ENCODE assay signal across 8 cellular contexts in genomic region chr12:47744005-47744651, GRCh38. TPM values are rescaled to one million over a fixed set of nuclear protein-coding genes. Genes with fewer than 3 reads are reported as not detected.
DNase-seq lines count a peak whose midpoint lies in the region; ATAC-seq and TF ChIP-seq lines count a peak whose summit lies in the region.

No MANE protein-coding gene starts in this region.

- CTCF ChIA-PET in CD4-positive, alpha-beta memory T cell (lab: Charles Lee; ENCODE audit: partially characterized antibody): interaction anchor here (1.0 to 13.8 kb wide), 26 partner anchors 12 to 413 kb away, joined by 3 to 671 read pairs (median 6); partner anchors contain the start of genes ASB8, ENDOU, HDAC7 and RAPGEF3
- CTCF ChIA-PET in activated CD4-positive, alpha-beta T cell treated with anti-CD3 and anti-CD28 coated beads for 36 hours (lab: Charles Lee): interaction anchor here (0.6 to 13.4 kb wide), 18 partner anchors 12 to 933 kb away, joined by 3 to 449 read pairs (median 4); partner anchors contain the start of genes RAPGEF3 and SLC48A1

- peaks cover 19 to 49% (median 36%) of the 10 kb centered on the region in 4 donors for H3K4me1 Mint-ChIP-seq in CD4-positive, alpha-beta memory T cell
- H3K4me1 Mint-ChIP-seq in activated CD4-positive, alpha-beta T cell treated with anti-CD3 and anti-CD28 coated beads for 36 hours: peaks cover 17% of the 10 kb centered on the region
- H3K4me1 Mint-ChIP-seq in dendritic cell treated with granulocyte-macrophage colony-stimulating factor and Interleukin-4, amounts not matched to agents 40 ng/mL and 50 ng/mL, for 4 days (ENCODE audit: low read depth): peaks cover 32% of the 10 kb centered on the region
- H3K4me1 Mint-ChIP-seq in progenitor cell of endocrine pancreas (ENCODE audit: low read depth) (peaks cover 10% of the 10 kb centered on the region), natural killer cell (peaks cover 17 to 38% of the 10 kb centered on the region in 2 donors)

- H3K27me3 ChIP-seq in CD4-positive, alpha-beta memory T cell (ENCODE audit: insufficient read depth, low read length): no peaks in the 10 kb centered on the region

- no peaks in the 10 kb centered on the region for H3K36me3 Mint-ChIP-seq in CD4-positive, alpha-beta memory T cell
- no peaks in the 10 kb centered on the region for H3K36me3 Mint-ChIP-seq in activated CD4-positive, alpha-beta T cell treated with anti-CD3 and anti-CD28 coated beads for 36 hours (ENCODE audit: low read depth)
- H3K36me3 Mint-ChIP-seq in dendritic cell treated with granulocyte-macrophage colony-stimulating factor and Interleukin-4, amounts not matched to agents 40 ng/mL and 50 ng/mL, for 4 days (ENCODE audit: low read depth): no peaks in the 10 kb centered on the region
- H3K36me3 Mint-ChIP-seq in progenitor cell of endocrine pancreas (ENCODE audit: insufficient read depth) (no peaks in the 10 kb centered on the region), natural killer cell (no peaks in the 10 kb centered on the region)

- POLR2A ChIA-PET in CD4-positive, alpha-beta memory T cell (lab: Charles Lee; ENCODE audit: partially characterized antibody): interaction anchor here (1.1 to 4.7 kb wide), 11 partner anchors 11 to 95 kb away, joined by 3 to 29 read pairs (median 6); partner anchors contain the start of genes HDAC7, RAPGEF3, RPAP3 and SLC48A1
- POLR2A ChIA-PET in activated CD4-positive, alpha-beta T cell treated with anti-CD3 and anti-CD28 coated beads for 36 hours (lab: Charles Lee): interaction anchor here (1.1 kb wide), 1 partner anchor 23 kb away, joined by 3 read pairs; no protein-coding TSS in a partner anchor

- no peaks in the 10 kb centered on the region for H3K36me3 ChIP-seq in CD4-positive, alpha-beta memory T cell (ENCODE audit: insufficient read depth, low read length)

- H3K4me3 Mint-ChIP-seq in CD4-positive, alpha-beta memory T cell: no peak overlapping the region
- no peak overlapping the region for H3K4me3 Mint-ChIP-seq in activated CD4-positive, alpha-beta T cell treated with anti-CD3 and anti-CD28 coated beads for 36 hours
- H3K4me3 Mint-ChIP-seq in dendritic cell treated with granulocyte-macrophage colony-stimulating factor and Interleukin-4, amounts not matched to agents 40 ng/mL and 50 ng/mL, for 4 days: no peak overlapping the region
- H3K4me3 Mint-ChIP-seq in progenitor cell of endocrine pancreas (ENCODE audit: low read depth): no peak overlapping the region
- no peak overlapping the region for H3K4me3 Mint-ChIP-seq in natural killer cell

- peak; percentile 52 to 69 (median 61) for DNase-seq in CD4-positive, alpha-beta memory T cell
- DNase-seq in NCI-H1092 (lab: John Stamatoyannopoulos, UW) (peak; percentile 28), progenitor cell of endocrine pancreas (ENCODE audit: low spot score, unreplicated experiment) (peak; percentile 61), natural killer cell (no peak), amygdala (lab: John Stamatoyannopoulos, UW) (no peak)
- peak; percentile 67 for DNase-seq in activated CD4-positive, alpha-beta T cell treated with anti-CD3 and anti-CD28 coated beads for 36 hours

- H3K9me3 ChIP-seq in CD4-positive, alpha-beta memory T cell (ENCODE audit: control insufficient read depth in 1 of 2, low read length in 2 of 2): no peaks in the 10 kb centered on the region

- no peak overlapping the region for H3K4me3 ChIP-seq in CD4-positive, alpha-beta memory T cell (ENCODE audit: low read length in 2 of 2)

- TF ChIP-seq CTCF in progenitor cell of endocrine pancreas (IDR thresholded peaks at IDR 0.05; ENCODE audit: unreplicated experiment) (peak; percentile 82), natural killer cell (IDR thresholded peaks at IDR 0.05) (no peak)

- peak; percentile 33 for ATAC-seq in activated CD4-positive, alpha-beta T cell treated with anti-CD3 and anti-CD28 coated beads for 36 hours
- ATAC-seq in natural killer cell: no peak
- no peak for ATAC-seq in GM19351 (IDR thresholded peaks at IDR 0.05; ENCODE audit: unreplicated experiment)

- peaks cover 29% of the 10 kb centered on the region for H3K4me1 ChIP-seq in CD4-positive, alpha-beta memory T cell (ENCODE audit: insufficient read depth, low read length)

- no peak overlapping the region for H3K27ac ChIP-seq in CD4-positive, alpha-beta memory T cell (ENCODE audit: low read depth, low read length)

- no peaks in the 10 kb centered on the region for H3K9me3 Mint-ChIP-seq in CD4-positive, alpha-beta memory T cell
- H3K9me3 Mint-ChIP-seq in activated CD4-positive, alpha-beta T cell treated with anti-CD3 and anti-CD28 coated beads for 36 hours (ENCODE audit: low read depth): no peaks in the 10 kb centered on the region
- no peaks in the 10 kb centered on the region for H3K9me3 Mint-ChIP-seq in dendritic cell treated with granulocyte-macrophage colony-stimulating factor and Interleukin-4, amounts not matched to agents 40 ng/mL and 50 ng/mL, for 4 days
- H3K9me3 Mint-ChIP-seq in progenitor cell of endocrine pancreas (ENCODE audit: low read depth): no peaks in the 10 kb centered on the region
- no peaks in the 10 kb centered on the region for H3K9me3 Mint-ChIP-seq in natural killer cell

- H3K27ac Mint-ChIP-seq in CD4-positive, alpha-beta memory T cell: peak overlapping the region in 2 of 7 donors; percentile 21 to 42
- no peak overlapping the region for H3K27ac Mint-ChIP-seq in activated CD4-positive, alpha-beta T cell treated with anti-CD3 and anti-CD28 coated beads for 36 hours
- H3K27ac Mint-ChIP-seq in dendritic cell treated with granulocyte-macrophage colony-stimulating factor and Interleukin-4, amounts not matched to agents 40 ng/mL and 50 ng/mL, for 4 days: peak overlapping the region; percentile 10
- peak overlapping the region; percentile 86 for H3K27ac Mint-ChIP-seq in progenitor cell of endocrine pancreas
- no peak overlapping the region for H3K27ac Mint-ChIP-seq in natural killer cell

- H3K27me3 Mint-ChIP-seq in CD4-positive, alpha-beta memory T cell: peaks cover 0 to 5% of the 10 kb centered on the region in 2 donors
- H3K27me3 Mint-ChIP-seq in activated CD4-positive, alpha-beta T cell treated with anti-CD3 and anti-CD28 coated beads for 36 hours: peaks cover 2% of the 10 kb centered on the region
- peaks cover 52% of the 10 kb centered on the region for H3K27me3 Mint-ChIP-seq in dendritic cell treated with granulocyte-macrophage colony-stimulating factor and Interleukin-4, amounts not matched to agents 40 ng/mL and 50 ng/mL, for 4 days
- peaks cover 26% of the 10 kb centered on the region for H3K27me3 Mint-ChIP-seq in progenitor cell of endocrine pancreas
- H3K27me3 Mint-ChIP-seq in natural killer cell (ENCODE audit: low read depth in 2 of 2): peaks cover 18 to 19% of the 10 kb centered on the region in 2 donors

- intact Hi-C loops in CD4-positive, alpha-beta memory T cell (cut with micrococcal nuclease): loop anchor here (1.0 to 2.0 kb wide), 3 partner anchors 15 to 35 kb away; partner anchors contain the start of gene RAPGEF3
- intact Hi-C loops in activated CD4-positive, alpha-beta T cell treated with anti-CD3 and anti-CD28 coated beads for 36 hours (cut with DNase I, micrococcal nuclease): no loop called here
- intact Hi-C loops in dendritic cell treated with granulocyte-macrophage colony-stimulating factor and Interleukin-4, amounts not matched to agents 40 ng/mL and 50 ng/mL, for 4 days (cut with micrococcal nuclease): no loop called here
- intact Hi-C loops in natural killer cell (cut with micrococcal nuclease): no loop called here

RNA-seq across cellular contexts. Expression of gene RAPGEF3, which starts 14.6 kb away (rescaled TPM):
- total RNA-seq in CD4-positive, alpha-beta memory T cell: under 1 TPM; 0.15 to 0.39 TPM
- polyA plus RNA-seq in CD4-positive, alpha-beta memory T cell: under 1 TPM in 1 of 2 donors, not detected in 1; 0.14 TPM
- total RNA-seq in activated CD4-positive, alpha-beta T cell treated with anti-CD3 and anti-CD28 coated beads for 36 hours: under 1 TPM; 0.43 to 0.83 TPM
- total RNA-seq in progenitor cell of endocrine pancreas: 1.2 and 1.7 TPM in 2 replicates
- total RNA-seq in natural killer cell: under 1 TPM; 0.23 to 0.73 (median 0.49) TPM

RNA-seq across cellular contexts. Expression of gene ENDOU, which starts 18.8 kb away (rescaled TPM):
- total RNA-seq in CD4-positive, alpha-beta memory T cell: not detected
- polyA plus RNA-seq in CD4-positive, alpha-beta memory T cell: not detected
- not detected for total RNA-seq in activated CD4-positive, alpha-beta T cell treated with anti-CD3 and anti-CD28 coated beads for 36 hours
- not detected in 2 replicates for total RNA-seq in progenitor cell of endocrine pancreas
- total RNA-seq in natural killer cell: under 1 TPM; 0.20 to 0.41 (median 0.24) TPM

RNA-seq across cellular contexts. Expression of gene SLC48A1, which starts 28.9 kb away (rescaled TPM):
- total RNA-seq in CD4-positive, alpha-beta memory T cell: 10 to 100 TPM; 12.1 to 12.3 TPM
- polyA plus RNA-seq in CD4-positive, alpha-beta memory T cell: 1 to 10 TPM; 8.7 to 9.0 TPM
- total RNA-seq in activated CD4-positive, alpha-beta T cell treated with anti-CD3 and anti-CD28 coated beads for 36 hours: 1 to 10 TPM; 5.9 to 8.5 TPM
- 15.1 and 16.2 TPM in 2 replicates for total RNA-seq in progenitor cell of endocrine pancreas
- 1 to 10 TPM; 2.0 to 4.4 (median 3.4) TPM for total RNA-seq in natural killer cell

RNA-seq across cellular contexts. Expression of gene RPAP3, which starts 38.3 kb away (rescaled TPM):
- 10 to 100 TPM; 40.8 to 41.8 TPM for total RNA-seq in CD4-positive, alpha-beta memory T cell
- polyA plus RNA-seq in CD4-positive, alpha-beta memory T cell: 10 to 100 TPM; 32.1 to 33.3 TPM
- 10 to 100 TPM; 55.3 to 62.8 TPM for total RNA-seq in activated CD4-positive, alpha-beta T cell treated with anti-CD3 and anti-CD28 coated beads for 36 hours
- total RNA-seq in progenitor cell of endocrine pancreas (36.4 and 39.8 TPM in 2 replicates), natural killer cell (10 to 100 TPM; 22.8 to 35.8 (median 24.8) TPM)

Comparison
In these comparisons a context has a peak if more than half of its experiments do, and no peak if none do; other contexts are left out.
1. DNase-seq: peak in CD4-positive, alpha-beta memory T cell (5 of 5), NCI-H1092 (single experiment), activated CD4-positive, alpha-beta T cell treated with anti-CD3 and anti-CD28 coated beads for 36 hours (single experiment) and progenitor cell of endocrine pancreas (single experiment); none in natural killer cell (single experiment) and amygdala (0 of 56).
2. H3K27ac Mint-ChIP-seq: peak in dendritic cell treated with granulocyte-macrophage colony-stimulating factor and Interleukin-4, amounts not matched to agents 40 ng/mL and 50 ng/mL, for 4 days (single experiment) and progenitor cell of endocrine pancreas (single experiment); none in activated CD4-positive, alpha-beta T cell treated with anti-CD3 and anti-CD28 coated beads for 36 hours (single experiment) and natural killer cell (0 of 2).